Comparison of ENCODE assay signal across 10 cellular contexts in the genomic region with DNA sequence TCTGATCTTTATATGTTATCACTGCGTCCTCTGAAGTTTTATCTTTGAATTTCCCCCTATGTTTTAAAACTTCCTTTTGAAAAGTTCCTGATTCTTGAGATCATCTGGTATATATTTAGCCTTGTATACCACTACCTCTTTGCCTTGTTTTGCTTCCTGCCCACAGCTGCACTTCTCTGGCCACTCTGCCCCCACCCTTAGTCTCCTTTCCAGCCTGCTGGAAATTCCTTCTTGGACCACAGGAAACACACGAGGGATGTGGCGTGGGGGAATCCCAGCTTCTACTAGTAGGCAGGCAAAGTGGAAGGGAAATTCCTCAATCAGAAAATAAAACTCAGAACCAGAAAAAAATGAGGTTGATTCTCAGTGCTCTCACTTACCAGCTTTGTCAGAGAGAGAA. TPM values are rescaled to one million over a fixed set of nuclear protein-coding genes. Genes with fewer than 3 reads are reported as not detected.
A peak's percentile ranks its signal among the peaks of the same experiment; 100 is the strongest.
DNase-seq lines count a peak whose midpoint lies in the region; ATAC-seq, FAIRE-seq and TF ChIP-seq lines count a peak whose summit lies in the region.
"Had no signal": no experiment of that assay in that cellular context is flagged by ENCODE, and none has a peak within 500 bp of the region (broad histone marks: within the 10 kb centered on the region; RNA-seq: fewer than 3 reads in every experiment).

No MANE protein-coding gene starts in this region.

- H3K27ac ChIP-seq in OCI-LY3 (ENCODE audit: low read length) (peak overlapping the region; percentile 40), endothelial cell of umbilical vein (ENCODE audit: insufficient read depth, low read depth, low read length) (no peak overlapping the region), smooth muscle cell (ENCODE audit: low read depth) (peak overlapping the region; percentile 80)

- no peaks in the 10 kb centered on the region for H3K9me1 ChIP-seq in endothelial cell of umbilical vein (replicated peaks; ENCODE audit: control insufficient read depth, extremely low read depth, insufficient read depth, low read length)

- H3K4me3 ChIP-seq in OCI-LY3 (ENCODE audit: low read length) (peak overlapping the region; percentile 59), endothelial cell of umbilical vein (replicated peaks in 1 of 3; ENCODE audit: insufficient read depth in 1 of 3, low read depth in 1 of 3, low read length in 3 of 3) (no peak overlapping the region), smooth muscle cell (no peak overlapping the region)

- no peaks in the 10 kb centered on the region for H3F3A ChIP-seq in smooth muscle cell (ENCODE audit: low read depth)

- WGBS in smooth muscle cell (ENCODE audit: low lambda C conversion rate), result 12% methylated on average over 3 of the region's 3 CpGs

- no peaks in the 10 kb centered on the region for H3K9me3 ChIP-seq in OCI-LY3 (ENCODE audit: insufficient read depth, low read length)
- no peaks in the 10 kb centered on the region for H3K9me3 ChIP-seq in endothelial cell of umbilical vein (replicated peaks; ENCODE audit: control insufficient read depth, insufficient read depth, low read length)
- H3K9me3 ChIP-seq in smooth muscle cell (replicated peaks; ENCODE audit: low read depth), result no peaks in the 10 kb centered on the region

- H3K9ac ChIP-seq in OCI-LY3 (ENCODE audit: low read length), result peak overlapping the region; percentile 39; the same call in 1 of the 2 replicates
- no peak overlapping the region for H3K9ac ChIP-seq in endothelial cell of umbilical vein (replicated peaks; ENCODE audit: extremely low read depth, insufficient read depth, low read length)
- H3K9ac ChIP-seq in smooth muscle cell (ENCODE audit: low read depth), result no peak overlapping the region

- dilution Hi-C loops in endothelial cell of umbilical vein (cut with MboI; ENCODE audit: extremely low pct_ligation_motif_present, low sequenced_read_pairs), result no loop called here

- peak overlapping the region; percentile 56 for H2AFZ ChIP-seq in OCI-LY3 (ENCODE audit: low read depth, low read length)
- H2AFZ ChIP-seq in endothelial cell of umbilical vein (ENCODE audit: low read depth, low read length), result no peak overlapping the region
- H2AFZ ChIP-seq in smooth muscle cell (ENCODE audit: low read depth), result no peak overlapping the region

- peak; percentile 28 for DNase-seq in activated CD4-positive, alpha-beta T cell treated with anti-CD3 and anti-CD28 coated beads for 48 hours
- no peak for DNase-seq in activated CD4-positive, alpha-beta T cell treated with anti-CD3 and anti-CD28 coated beads, Interleukin-2, amount 50 U/mL, for 4 hours
- DNase-seq in endothelial cell of umbilical vein (ENCODE audit: low read depth, low spot score) (peak; percentile 79), smooth muscle cell (lab: John Stamatoyannopoulos, UW; ENCODE audit: unreplicated experiment) (no peak), activated gamma-delta T cell (lab: John Stamatoyannopoulos, UW) (no peak), hepatic stellate cell (ENCODE audit: low spot score) (no peak)
- DNase-seq: left ventricle myocardium superior, NCI-H524 had no signal

- no peak for TF ChIP-seq CTCF in OCI-LY3 (IDR thresholded peaks at IDR 0.05; ENCODE audit: low read depth, low read length)
- no peak for TF ChIP-seq CTCF in endothelial cell of umbilical vein (IDR thresholded peaks at IDR 0.05; ENCODE audit: extremely low read depth in 1 of 2, insufficient read depth in 1 of 2, low read depth in 1 of 2, low read length in 2 of 2)
- no peak for TF ChIP-seq CTCF in smooth muscle cell (IDR thresholded peaks at IDR 0.05; ENCODE audit: borderline replicate concordance, insufficient read depth, poor library complexity, severe bottlenecking)

- H4K20me1 ChIP-seq in OCI-LY3 (ENCODE audit: insufficient read depth, low read length) (no peaks in the 10 kb centered on the region), endothelial cell of umbilical vein (replicated peaks; ENCODE audit: control insufficient read depth, extremely low read depth, insufficient read depth, low read length) (no peaks in the 10 kb centered on the region), smooth muscle cell (ENCODE audit: low read depth) (no peaks in the 10 kb centered on the region)

- FAIRE-seq in endothelial cell of umbilical vein (lab: Jason Lieb, UNC), result peak; percentile 52

- H3K36me3 ChIP-seq in OCI-LY3 (replicated peaks; ENCODE audit: low read depth, low read length) (no peaks in the 10 kb centered on the region), endothelial cell of umbilical vein (ENCODE audit: control insufficient read depth in 2 of 2, extremely low read depth in 1 of 2, insufficient read depth in 2 of 2, low read length in 2 of 2) (no peaks in the 10 kb centered on the region), smooth muscle cell (ENCODE audit: low read depth) (no peaks in the 10 kb centered on the region)

- ATAC-seq in GM18505 (IDR thresholded peaks at IDR 0.05; ENCODE audit: unreplicated experiment), result no peak
- ATAC-seq: left ventricle myocardium superior had no signal

- no TSS peak for BruUV-seq in endothelial cell of umbilical vein (replicated peaks; lab: Mats Ljungman, UMichigan)

- TF ChIP-seq POLR2A in endothelial cell of umbilical vein (IDR thresholded peaks at IDR 0.05; ENCODE audit: low read depth, low read length) (no peak), GM18505 (IDR thresholded peaks at IDR 0.05; ENCODE audit: borderline replicate concordance, extremely low read depth, insufficient read depth, insufficient read length) (no peak)

- CTCF ChIA-PET in endothelial cell of umbilical vein (lab: Charles Lee), result interaction anchor here (0.5 to 2.1 kb wide), 6 partner anchors 134 to 1110 kb away, joined by 3 to 6 read pairs (median 5); no protein-coding TSS in a partner anchor

- intact Hi-C loops in endothelial cell of umbilical vein (cut with micrococcal nuclease), result no loop called here

- H3K4me1 ChIP-seq in OCI-LY3 (ENCODE audit: low read length), result peaks cover 26% of the 10 kb centered on the region
- peaks cover 7% of the 10 kb centered on the region for H3K4me1 ChIP-seq in endothelial cell of umbilical vein (ENCODE audit: control insufficient read depth, extremely low read depth, insufficient read depth, low read length)
- no peaks in the 10 kb centered on the region for H3K4me1 ChIP-seq in smooth muscle cell (ENCODE audit: low read depth)

- POLR2A ChIA-PET in endothelial cell of umbilical vein (lab: Charles Lee), result no interaction called here

- H3K27me3 ChIP-seq in OCI-LY3 (ENCODE audit: low read depth, low read length) (no peaks in the 10 kb centered on the region), endothelial cell of umbilical vein (ENCODE audit: control insufficient read depth in 2 of 2, insufficient read depth in 2 of 2, low read length in 2 of 2) (no peaks in the 10 kb centered on the region), smooth muscle cell (ENCODE audit: low read depth) (no peaks in the 10 kb centered on the region)

- H3K79me2 ChIP-seq in OCI-LY3 (ENCODE audit: low read length) (no peaks in the 10 kb centered on the region), endothelial cell of umbilical vein (ENCODE audit: control insufficient read depth, insufficient read depth, low read length) (no peaks in the 10 kb centered on the region), smooth muscle cell (ENCODE audit: low read depth) (no peaks in the 10 kb centered on the region)

- H3K4me2 ChIP-seq in OCI-LY3 (ENCODE audit: low read length) (peak overlapping the region; percentile 87), endothelial cell of umbilical vein (ENCODE audit: insufficient read depth, low read length) (peak overlapping the region; percentile 36), smooth muscle cell (peak overlapping the region; percentile 44)

TF ChIP-seq in endothelial cell of umbilical vein, 7 proteins besides CTCF, POLR2A, EP300 and RAD21:
- TF ChIP-seq MYC (IDR thresholded peaks at IDR 0.05; ENCODE audit: low read depth, low read length) (no peak), JUN (IDR thresholded peaks at IDR 0.05; ENCODE audit: borderline replicate concordance, insufficient read depth, insufficient read length, low read depth) (no peak), GATA2 (IDR thresholded peaks at IDR 0.05; ENCODE audit: insufficient read depth, insufficient read length, low read depth, low read length) (no peak), EZH2 (IDR thresholded peaks at IDR 0.05; ENCODE audit: borderline replicate concordance, low read depth, low read length, severe bottlenecking) (no peak), FOS (IDR thresholded peaks at IDR 0.05; ENCODE audit: borderline replicate concordance, insufficient read depth, low read length) (no peak), POLR2AphosphoS5 (IDR thresholded peaks at IDR 0.05; ENCODE audit: insufficient read depth, low read depth, low read length) (no peak)
- TF ChIP-seq, protein P1, sequence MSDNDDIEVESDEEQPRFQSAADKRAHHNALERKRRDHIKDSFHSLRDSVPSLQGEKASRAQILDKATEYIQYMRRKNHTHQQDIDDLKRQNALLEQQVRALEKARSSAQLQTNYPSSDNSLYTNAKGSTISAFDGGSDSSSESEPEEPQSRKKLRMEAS (IDR thresholded peaks at IDR 0.05; ENCODE audit: insufficient read depth, insufficient read length), result no peak
TF ChIP-seq in endothelial cell of umbilical vein: peak in this region for 0.

RNA-seq across cellular contexts. Expression of a gene that starts 13.3 kb away (rescaled TPM):
- not detected in 2 replicates for total RNA-seq in endothelial cell of umbilical vein
- 0.03 and 0.05 TPM in 2 replicates for polyA plus RNA-seq in endothelial cell of umbilical vein
- polyA plus RNA-seq in endothelial cell of umbilical vein (2011; cell fraction: cytosol; rRNA removed), result 0.11 TPM in 1 of 2 replicates, not detected in the other
- polyA plus RNA-seq in endothelial cell of umbilical vein (2011; cell fraction: nucleus; rRNA removed), result 0.83 and 1.1 TPM in 2 replicates
- polyA plus RNA-seq in endothelial cell of umbilical vein (2012), result 0.11 TPM in 1 of 2 replicates, not detected in the other
- polyA minus RNA-seq in endothelial cell of umbilical vein, result 0.57 TPM in 1 of 2 replicates, not detected in the other
- not detected for polyA minus RNA-seq in endothelial cell of umbilical vein (2011; cell fraction: cytosol; rRNA and poly(A)+ RNA removed)
- polyA minus RNA-seq in endothelial cell of umbilical vein (2011; cell fraction: nucleus; rRNA and poly(A)+ RNA removed), result not detected in 2 replicates
- 0.36 TPM in 1 of 2 replicates, not detected in the other for total RNA-seq in smooth muscle cell
- not detected in 2 replicates for polyA plus RNA-seq in smooth muscle cell

RNA-seq across cellular contexts. Expression of a gene that starts 36.7 kb away (rescaled TPM):
- 0.07 TPM in 1 of 2 replicates, not detected in the other for total RNA-seq in endothelial cell of umbilical vein
- polyA plus RNA-seq in endothelial cell of umbilical vein, result not detected in 2 replicates
- 0.01 TPM in 1 of 2 replicates, not detected in the other for polyA plus RNA-seq in endothelial cell of umbilical vein (2011; cell fraction: cytosol; rRNA removed)
- not detected in 2 replicates for polyA plus RNA-seq in endothelial cell of umbilical vein (2011; cell fraction: nucleus; rRNA removed)
- 0.04 TPM in 1 of 2 replicates, not detected in the other for polyA plus RNA-seq in endothelial cell of umbilical vein (2012)
- polyA minus RNA-seq in endothelial cell of umbilical vein, result 0.06 and 0.22 TPM in 2 replicates
- not detected for polyA minus RNA-seq in endothelial cell of umbilical vein (2011; cell fraction: cytosol; rRNA and poly(A)+ RNA removed)
- polyA minus RNA-seq in endothelial cell of umbilical vein (2011; cell fraction: nucleus; rRNA and poly(A)+ RNA removed), result 0.24 TPM in 1 of 2 replicates, not detected in the other
- not detected in 2 replicates for total RNA-seq in smooth muscle cell
- polyA plus RNA-seq in smooth muscle cell, result 0.28 TPM in 1 of 2 replicates, not detected in the other
- total RNA-seq: left ventricle myocardium superior had no signal

Comparison
In these comparisons a context has a peak if more than half of its experiments do, and no peak if none do; other contexts are left out.
1. DNase-seq: peak in activated CD4-positive, alpha-beta T cell treated with anti-CD3 and anti-CD28 coated beads for 48 hours (single experiment) and endothelial cell of umbilical vein (single experiment); none in activated CD4-positive, alpha-beta T cell treated with anti-CD3 and anti-CD28 coated beads, Interleukin-2, amount 50 U/mL, for 4 hours (0 of 2), smooth muscle cell (single experiment), activated gamma-delta T cell (single experiment) and hepatic stellate cell (single experiment).
2. H3K4me2 ChIP-seq: peak in every context shown above with its lines; median percentile 87 in OCI-LY3; 44 in smooth muscle cell; 36 in endothelial cell of umbilical vein.